In the genomic region with DNA sequence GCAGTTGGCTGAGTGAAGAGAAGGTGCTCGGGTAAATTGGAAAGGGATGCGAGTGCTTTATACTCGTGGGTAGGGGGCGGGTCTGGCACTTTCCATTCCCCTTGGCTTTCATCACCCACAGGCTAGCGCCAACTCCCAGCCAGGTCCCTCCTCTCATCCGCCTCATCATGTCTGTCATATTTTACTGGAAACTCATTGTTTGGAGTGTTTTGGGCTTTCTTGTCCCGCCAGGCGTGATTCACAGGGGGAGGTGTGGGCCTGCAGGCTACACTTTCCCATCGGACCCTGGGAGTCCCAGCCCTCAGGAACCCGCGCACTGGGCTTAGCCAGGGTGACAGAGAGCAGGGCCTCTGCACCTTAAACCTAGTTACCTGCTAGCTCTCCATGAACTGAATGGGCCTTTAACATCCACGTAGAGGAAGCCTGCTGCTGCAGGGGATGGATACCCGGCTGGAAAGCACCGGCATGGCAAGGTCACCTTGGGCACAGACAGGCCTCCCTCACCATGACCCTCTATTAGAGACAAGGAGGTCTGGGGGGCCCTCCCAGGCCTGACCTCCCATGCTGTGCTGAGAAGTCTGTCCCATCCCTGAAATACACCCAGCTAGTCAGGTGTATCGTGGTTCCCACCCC, we compare ENCODE assay signal across 17 cellular contexts. TPM values are rescaled to one million over a fixed set of nuclear protein-coding genes. Genes with fewer than 3 reads are reported as not detected.
DNase-seq lines count a peak whose midpoint lies in the region; ATAC-seq and TF ChIP-seq lines count a peak whose summit lies in the region.
"Had no signal": no experiment of that assay in that cellular context is flagged by ENCODE, and none has a peak within 500 bp of the region (broad histone marks: within the 10 kb centered on the region; RNA-seq: fewer than 3 reads in every experiment).

A gene (minus strand): TSS at position 33 of the 633 bp plus-strand sequence. CDS start 61 bp downstream, outside the sequence.

- H3K27ac Mint-ChIP-seq in Calu3 (ENCODE audit: unreplicated experiment) (no peak within 1 kb of the TSS), CD14-positive monocyte (no peak within 1 kb of the TSS)

- H3K27me3 ChIP-seq in ascending aorta (no peaks in the 10 kb centered on the region), foreskin keratinocyte (no peaks in the 10 kb centered on the region), left lung (peaks cover 0 to 8% of the 10 kb centered on the region in 2 donors)
- H3K27me3 ChIP-seq: BLaER1 treated with 17β-estradiol and CSF1 and Interleukin-3, amounts not matched to agents 10 nM and 100 nM; SJCRH30 had no signal

- CTCF ChIA-PET in Calu3 (lab: Charles Lee), result no interaction called here

- peak; percentile 67 for ATAC-seq in foreskin keratinocyte
- ATAC-seq in HG03097 (IDR thresholded peaks at IDR 0.05; ENCODE audit: low FRiP score, unreplicated experiment), result no peak
- ATAC-seq in left lung, result no peak

- H3K36me3 ChIP-seq in ascending aorta, result no peaks in the 10 kb centered on the region
- H3K36me3 ChIP-seq in left lung, result no peaks in the 10 kb centered on the region
- H3K36me3 ChIP-seq: BLaER1 treated with 17β-estradiol and CSF1 and Interleukin-3, amounts not matched to agents 10 nM and 100 nM; SJCRH30 had no signal

- H3K9me3 Mint-ChIP-seq in Calu3 (ENCODE audit: low read depth, unreplicated experiment) (peaks cover 2% of the 10 kb centered on the region), CD14-positive monocyte (no peaks in the 10 kb centered on the region)

- DNase-seq in Calu3 (no peak), ascending aorta (ENCODE audit: low spot score in 2 of 2) (no peak), foreskin keratinocyte (peak; percentile 94 to 97), CD14-positive monocyte (ENCODE audit: low spot score) (no peak), left lung (no peak), NCI-H82 treated with DMSO at 0.1 percent for 48 hours (lab: John Stamatoyannopoulos, UW; ENCODE audit: unreplicated experiment) (no peak)
- DNase-seq: COR-L47, H7, Karpas-422, NCI-H1417 treated with DMSO at 0.1 percent for 48 hours, NCI-H2029 treated with DMSO at 0.1 percent for 48 hours, NCI-H510A treated with DMSO at 0.1 percent for 48 hours, SJCRH30 had no signal

- BruUV-seq in Calu3 (replicated peaks; lab: Mats Ljungman, UMichigan), result no TSS peak

- TF ChIP-seq CTCF in Calu3 (IDR thresholded peaks at IDR 0.05; ENCODE audit: unreplicated experiment) (no peak), ascending aorta (IDR thresholded peaks at IDR 0.05) (no peak), foreskin keratinocyte (conservative IDR thresholded peaks at IDR 0.05) (no peak), CD14-positive monocyte (IDR thresholded peaks at IDR 0.05) (no peak), left lung (IDR thresholded peaks at IDR 0.05) (no peak)

- H3K27ac ChIP-seq in ascending aorta (no peak within 1 kb of the TSS), foreskin keratinocyte (peak within 1 kb of the TSS; percentile 93), skin epidermis (peak within 1 kb of the TSS; percentile 21 to 91 (median 79)), left lung (no peak within 1 kb of the TSS)
- H3K27ac ChIP-seq: BLaER1 treated with 17β-estradiol and CSF1 and Interleukin-3, amounts not matched to agents 10 nM and 100 nM; SJCRH30 had no signal

- H3K4me1 ChIP-seq in ascending aorta (peaks cover 0 to 5% of the 10 kb centered on the region in 2 donors), foreskin keratinocyte (peaks cover 15% of the 10 kb centered on the region), left lung (no peaks in the 10 kb centered on the region)
- H3K4me1 ChIP-seq: BLaER1 treated with 17β-estradiol and CSF1 and Interleukin-3, amounts not matched to agents 10 nM and 100 nM; SJCRH30 had no signal

- H3K4me3 Mint-ChIP-seq in Calu3 (ENCODE audit: low read depth, unreplicated experiment) (no peak within 1 kb of the TSS), CD14-positive monocyte (no peak within 1 kb of the TSS)

- intact Hi-C loops in Calu3 (cut with micrococcal nuclease; ENCODE audit: unreplicated experiment) (no loop called here), ascending aorta (cut with DNase I) (no loop called here), CD14-positive monocyte (cut with micrococcal nuclease) (no loop called here), left lung (cut with DNase I) (no loop called here)

- H3K4me3 ChIP-seq in ascending aorta (no peak within 1 kb of the TSS), skin epidermis (peak within 1 kb of the TSS; percentile 22 to 50 (median 34)), left lung (no peak within 1 kb of the TSS)
- H3K4me3 ChIP-seq: BLaER1 treated with 17β-estradiol and CSF1 and Interleukin-3, amounts not matched to agents 10 nM and 100 nM; SJCRH30 had no signal

- H3K27me3 Mint-ChIP-seq in Calu3 (ENCODE audit: unreplicated experiment) (peaks cover 22% of the 10 kb centered on the region), CD14-positive monocyte (ENCODE audit: low read depth in 3 of 3) (peaks cover 3 to 15% (median 7%) of the 10 kb centered on the region in 3 donors)

- H3K4me1 Mint-ChIP-seq in Calu3 (ENCODE audit: low read depth, unreplicated experiment) (peaks cover 26% of the 10 kb centered on the region), CD14-positive monocyte (no peaks in the 10 kb centered on the region)

- H3K36me3 Mint-ChIP-seq in Calu3 (ENCODE audit: insufficient read depth, unreplicated experiment), result peaks cover 4% of the 10 kb centered on the region
- no peaks in the 10 kb centered on the region for H3K36me3 Mint-ChIP-seq in CD14-positive monocyte

- H3K9me3 ChIP-seq in ascending aorta (no peaks in the 10 kb centered on the region), left lung (no peaks in the 10 kb centered on the region)
- H3K9me3 ChIP-seq: BLaER1 treated with 17β-estradiol and CSF1 and Interleukin-3, amounts not matched to agents 10 nM and 100 nM; SJCRH30 had no signal

RNA-seq across cellular contexts. Expression of the gene that starts here (rescaled TPM):
- total RNA-seq in Calu3 (2022) (3.8 and 12.2 TPM in 2 replicates), ascending aorta (10.3 TPM), foreskin keratinocyte (12,113 and 14,268 TPM in 2 replicates), left lung (1 to 10 TPM in 1 of 2 donors, not detected in 1; 1.5 TPM)
- polyA plus RNA-seq in foreskin keratinocyte (17,138 and 18,688 TPM in 2 replicates), CD14-positive monocyte (not detected)
- total RNA-seq: A172, H7, SJCRH30 had no signal

Comparison
In these comparisons a context has a peak if more than half of its experiments do, and no peak if none do; other contexts are left out.
1. RNA of the gene that starts here (total RNA-seq): 12,113 to 14,268 TPM in foreskin keratinocyte; 3.8 to 12.2 TPM in Calu3, 10.3 TPM in ascending aorta (single experiment) and 1.5 TPM in left lung; every median in the first group is over 100 times any median in the second.
2. RNA of the gene that starts here (polyA plus RNA-seq): 17,138 to 18,688 TPM in foreskin keratinocyte; not detected in CD14-positive monocyte; every median in the first group is over 1,000 times any median in the second.
3. DNase-seq: peak in foreskin keratinocyte (2 of 2); none in Calu3 (single experiment), ascending aorta (0 of 2), CD14-positive monocyte (single experiment), left lung (0 of 2) and NCI-H82 treated with DMSO at 0.1 percent for 48 hours (single experiment).
4. H3K27ac ChIP-seq: peak in foreskin keratinocyte (single experiment) and skin epidermis (21 of 21); none in ascending aorta (0 of 2) and left lung (0 of 2).
5. H3K4me3 ChIP-seq: peak in skin epidermis (7 of 7); none in ascending aorta (0 of 2) and left lung (0 of 2).